ENCODE assay signal across 12 cellular contexts in genomic region chr9:35163413-35163812, GRCh38. TPM values are rescaled to one million over a fixed set of nuclear protein-coding genes. Genes with fewer than 3 reads are reported as not detected.
A peak's percentile ranks its signal among the peaks of the same experiment; 100 is the strongest.
DNase-seq lines count a peak whose midpoint lies in the region; ATAC-seq and TF ChIP-seq lines count a peak whose summit lies in the region.
"Had no signal": no experiment of that assay in that cellular context is flagged by ENCODE, and none has a peak within 500 bp of the region (broad histone marks: within the 10 kb centered on the region; RNA-seq: fewer than 3 reads in every experiment).

No MANE protein-coding gene starts in this region.

- intact Hi-C loops in heart left ventricle (cut with DNase I) (loop anchor here in 6 of 10 donors (2.0 to 10.0 kb wide), 6 partner anchors 46 to 95 kb away; partner anchors contain the start of gene ATOSB (in 5 of the 6)), left cardiac atrium (cut with DNase I) (loop anchor here in 1 of 2 donors (2.0 kb wide), 1 partner anchor 47 kb away; no protein-coding TSS in a partner anchor), transverse colon (cut with DNase I; ENCODE audit: low total_unique reads) (no loop called here)

- no peaks in the 10 kb centered on the region for H3K36me3 ChIP-seq in heart left ventricle
- no peaks in the 10 kb centered on the region for H3K36me3 ChIP-seq in mucosa of rectum (ENCODE audit: control insufficient read depth in 2 of 2, insufficient read depth in 2 of 2, low read length in 2 of 2)
- H3K36me3 ChIP-seq in transverse colon, result no peaks in the 10 kb centered on the region
- H3K36me3 ChIP-seq: adrenal gland had no signal

- TF ChIP-seq EP300 in transverse colon (IDR thresholded peaks at IDR 0.05; ENCODE audit: low read depth), result no peak

- in situ Hi-C loops in transverse colon (cut with MboI; ENCODE audit: low pct_ligation_motif_present in 1 of 4, low pct_unique_long_range_greater_than_20kb in 1 of 4, low sequenced_read_pairs in 3 of 4), result no loop called here

- H3K9ac ChIP-seq in mucosa of rectum (ENCODE audit: low read depth in 1 of 2, low read length in 2 of 2), result peak overlapping the region in 1 of 2 donors; percentile 95

- ATAC-seq in heart left ventricle, result no peak
- no peak for ATAC-seq in left cardiac atrium
- ATAC-seq in GM19452 (IDR thresholded peaks at IDR 0.05; ENCODE audit: unreplicated experiment), result no peak
- ATAC-seq in HG03196 (IDR thresholded peaks at IDR 0.05; ENCODE audit: unreplicated experiment), result no peak

- TF ChIP-seq CTCF in heart left ventricle (IDR thresholded peaks at IDR 0.05) (no peak), coronary artery (IDR thresholded peaks at IDR 0.05) (no peak), transverse colon (IDR thresholded peaks at IDR 0.05) (no peak)

- H3K4me1 ChIP-seq in heart left ventricle, result peaks cover 0 to 34% (median 21%) of the 10 kb centered on the region in 12 donors
- H3K4me1 ChIP-seq in mucosa of rectum (ENCODE audit: control insufficient read depth in 2 of 2, insufficient read depth in 2 of 2, low read length in 2 of 2), result peaks cover 0 to 18% of the 10 kb centered on the region in 2 donors
- peaks cover 3 to 29% (median 16%) of the 10 kb centered on the region in 4 donors for H3K4me1 ChIP-seq in transverse colon

- peak overlapping the region in 9 of 12 donors; percentile 65 to 93 (median 80) for H3K4me3 ChIP-seq in heart left ventricle
- peak overlapping the region; percentile 84 for H3K4me3 ChIP-seq in coronary artery
- H3K4me3 ChIP-seq in mucosa of rectum (ENCODE audit: low read length in 2 of 2), result peak overlapping the region; percentile 93 to 94
- peak overlapping the region in 2 of 4 donors; percentile 63 to 75 for H3K4me3 ChIP-seq in transverse colon

- 53 to 76% (median 56%) methylated on average over 3 of the region's 3 CpGs for WGBS in heart left ventricle, 4 donors
- 19 to 44% methylated on average over 3 of the region's 3 CpGs for WGBS in transverse colon (ENCODE audit: low coverage in 1 of 2), 2 donors

- TF ChIP-seq POLR2A in heart left ventricle (IDR thresholded peaks at IDR 0.05) (no peak), transverse colon (IDR thresholded peaks at IDR 0.05) (no peak)

- H3K27ac ChIP-seq in heart left ventricle (peak overlapping the region in 7 of 12 donors; percentile 90 to 96 (median 94)), coronary artery (peak overlapping the region; percentile 94 to 97), mucosa of rectum (ENCODE audit: low read depth in 2 of 2, low read length in 2 of 2) (peak overlapping the region in 1 of 2 donors; percentile 98), transverse colon (peak overlapping the region; percentile 91 to 94 (median 93))
- H3K27ac ChIP-seq: epithelial cell of prostate had no signal

- H3K9me3 ChIP-seq in heart left ventricle, result no peaks in the 10 kb centered on the region
- H3K9me3 ChIP-seq in mucosa of rectum (ENCODE audit: control insufficient read depth in 2 of 2, low read length in 2 of 2), result no peaks in the 10 kb centered on the region
- H3K9me3 ChIP-seq in transverse colon, result no peaks in the 10 kb centered on the region
- H3K9me3 ChIP-seq: adrenal gland had no signal

- DNase-seq in heart left ventricle (no peak), left cardiac atrium (no peak), coronary artery (ENCODE audit: low spot score) (no peak), transverse colon (no peak), SIG-M5 treated with dmso at 0.1 percent for 504 hours (lab: John Stamatoyannopoulos, UW; ENCODE audit: unreplicated experiment) (no peak)
- DNase-seq: adrenal gland, H7, NCI-H345 had no signal

- H3K27me3 ChIP-seq in heart left ventricle, result no peaks in the 10 kb centered on the region
- no peaks in the 10 kb centered on the region for H3K27me3 ChIP-seq in mucosa of rectum (ENCODE audit: control insufficient read depth in 2 of 2, insufficient read depth in 2 of 2, low read length in 2 of 2)
- no peaks in the 10 kb centered on the region for H3K27me3 ChIP-seq in transverse colon
- H3K27me3 ChIP-seq: adrenal gland had no signal

RNA-seq across cellular contexts. Expression of gene UNC13B, which starts 1.6 kb away (rescaled TPM):
- total RNA-seq in heart left ventricle (10 to 100 TPM; 18.0 to 30.2 (median 21.2) TPM), left cardiac atrium (10 to 100 TPM; 17.8 to 23.0 TPM), transverse colon (10 to 100 TPM; 52.1 to 67.0 (median 58.9) TPM)
- polyA plus RNA-seq in heart left ventricle, result 10 to 100 TPM in 1 of 2 donors, 1 to 10 TPM in 1; 8.1 to 23.7 TPM

RNA-seq across cellular contexts. Expression of gene ATOSB, which starts 47.8 kb away (rescaled TPM):
- total RNA-seq in heart left ventricle, result 10 to 100 TPM; 15.9 to 43.3 (median 19.5) TPM
- polyA plus RNA-seq in heart left ventricle, result 10 to 100 TPM; 15.9 to 42.5 TPM
- 10 to 100 TPM; 13.6 to 17.9 TPM for total RNA-seq in left cardiac atrium
- total RNA-seq in transverse colon, result 10 to 100 TPM; 23.9 to 30.0 (median 27.3) TPM
